Comparison of ENCODE assay signal across 10 cellular contexts in genomic region chr2:172196768-172197322, GRCh38.
DNase-seq lines count a peak whose midpoint lies in the region; ATAC-seq lines count a peak whose summit lies in the region.
"Had no signal": no experiment of that assay in that cellular context is flagged by ENCODE, and none has a peak within 500 bp of the region (broad histone marks: within the 10 kb centered on the region; RNA-seq: fewer than 3 reads in every experiment).

No MANE protein-coding gene starts in this region.

- no peak overlapping the region for H3K27ac Mint-ChIP-seq in activated CD4-positive, alpha-beta T cell treated with anti-CD3 and anti-CD28 coated beads for 36 hours
- no peak overlapping the region for H3K27ac Mint-ChIP-seq in activated CD4-positive, alpha-beta memory T cell treated with anti-CD3 and anti-CD28 coated beads for 36 hours
- no peak overlapping the region for H3K27ac Mint-ChIP-seq in stimulated activated naive CD8-positive, alpha-beta T cell treated with anti-CD3 and anti-CD28 coated beads, Interleukin-15, amount 100 ng/mL, for 72 hours

- DNase-seq in activated CD4-positive, alpha-beta T cell treated with anti-CD3 and anti-CD28 coated beads for 36 hours, result peak; percentile 84
- no peak for DNase-seq in activated CD4-positive, alpha-beta T cell treated with anti-CD3 and anti-CD28 coated beads, Interleukin-2, amount 50 U/mL, for 1 hour
- peak; percentile 78 for DNase-seq in activated CD4-positive, alpha-beta memory T cell treated with anti-CD3 and anti-CD28 coated beads for 36 hours
- DNase-seq in iris pigment epithelial cell (ENCODE audit: low read depth) (peak; percentile 82), NCI-H187 treated with DMSO at 0.1 percent for 48 hours (lab: John Stamatoyannopoulos, UW) (no peak), dermis blood vessel endothelial cell (no peak), NCI-H524 (lab: John Stamatoyannopoulos, UW) (no peak)
- DNase-seq in stimulated activated naive CD8-positive, alpha-beta T cell treated with anti-CD3 and anti-CD28 coated beads, Interleukin-15, amount 100 ng/mL, for 72 hours, result peak; percentile 11 to 63

- POLR2A ChIA-PET in activated CD4-positive, alpha-beta T cell treated with anti-CD3 and anti-CD28 coated beads for 36 hours (lab: Charles Lee), result no interaction called here
- POLR2A ChIA-PET in activated CD4-positive, alpha-beta memory T cell treated with anti-CD3 and anti-CD28 coated beads for 36 hours (lab: Charles Lee), result no interaction called here

- peaks cover 32% of the 10 kb centered on the region for H3K27me3 Mint-ChIP-seq in activated CD4-positive, alpha-beta T cell treated with anti-CD3 and anti-CD28 coated beads for 36 hours
- H3K27me3 Mint-ChIP-seq in activated CD4-positive, alpha-beta memory T cell treated with anti-CD3 and anti-CD28 coated beads for 36 hours, result peaks cover 17% of the 10 kb centered on the region
- H3K27me3 Mint-ChIP-seq in stimulated activated naive CD8-positive, alpha-beta T cell treated with anti-CD3 and anti-CD28 coated beads, Interleukin-15, amount 100 ng/mL, for 72 hours, result peaks cover 10% of the 10 kb centered on the region

- ATAC-seq in activated CD4-positive, alpha-beta T cell treated with anti-CD3 and anti-CD28 coated beads for 36 hours, result peak; percentile 96
- peak; percentile 96 for ATAC-seq in stimulated activated naive CD8-positive, alpha-beta T cell treated with anti-CD3 and anti-CD28 coated beads, Interleukin-15, amount 100 ng/mL, for 72 hours
- ATAC-seq: A549 had no signal

- H3K4me1 Mint-ChIP-seq in activated CD4-positive, alpha-beta T cell treated with anti-CD3 and anti-CD28 coated beads for 36 hours, result peaks cover 13% of the 10 kb centered on the region
- peaks cover 10% of the 10 kb centered on the region for H3K4me1 Mint-ChIP-seq in activated CD4-positive, alpha-beta memory T cell treated with anti-CD3 and anti-CD28 coated beads for 36 hours (ENCODE audit: low read depth)
- peaks cover 11% of the 10 kb centered on the region for H3K4me1 Mint-ChIP-seq in stimulated activated naive CD8-positive, alpha-beta T cell treated with anti-CD3 and anti-CD28 coated beads, Interleukin-15, amount 100 ng/mL, for 72 hours

- intact Hi-C loops in activated CD4-positive, alpha-beta T cell treated with anti-CD3 and anti-CD28 coated beads for 36 hours (cut with DNase I, micrococcal nuclease), result loop anchor here (2.0 to 5.0 kb wide), 2 partner anchors 55 to 266 kb away; no protein-coding TSS in a partner anchor
- intact Hi-C loops in activated CD4-positive, alpha-beta memory T cell treated with anti-CD3 and anti-CD28 coated beads for 36 hours (cut with micrococcal nuclease), result no loop called here

- H3K9me3 Mint-ChIP-seq in activated CD4-positive, alpha-beta T cell treated with anti-CD3 and anti-CD28 coated beads for 36 hours (ENCODE audit: low read depth), result peaks cover 28% of the 10 kb centered on the region
- peaks cover 38% of the 10 kb centered on the region for H3K9me3 Mint-ChIP-seq in activated CD4-positive, alpha-beta memory T cell treated with anti-CD3 and anti-CD28 coated beads for 36 hours
- peaks cover 37 to 49% of the 10 kb centered on the region in 2 donors for H3K9me3 Mint-ChIP-seq in stimulated activated naive CD8-positive, alpha-beta T cell treated with anti-CD3 and anti-CD28 coated beads, Interleukin-15, amount 100 ng/mL, for 72 hours

- CTCF ChIA-PET in activated CD4-positive, alpha-beta T cell treated with anti-CD3 and anti-CD28 coated beads for 36 hours (lab: Charles Lee), result interaction anchor here (1.1 to 2.2 kb wide), 3 partner anchors 23 to 272 kb away, joined by 3 to 6 read pairs (median 5); no protein-coding TSS in a partner anchor
- CTCF ChIA-PET in activated CD4-positive, alpha-beta memory T cell treated with anti-CD3 and anti-CD28 coated beads for 36 hours (lab: Charles Lee), result interaction anchor here (0.9 to 1.8 kb wide), 2 partner anchors 69 to 265 kb away, joined by 3 to 8 read pairs; no protein-coding TSS in a partner anchor

- peaks cover 21% of the 10 kb centered on the region for H3K36me3 Mint-ChIP-seq in activated CD4-positive, alpha-beta T cell treated with anti-CD3 and anti-CD28 coated beads for 36 hours (ENCODE audit: low read depth)
- peaks cover 26% of the 10 kb centered on the region for H3K36me3 Mint-ChIP-seq in activated CD4-positive, alpha-beta memory T cell treated with anti-CD3 and anti-CD28 coated beads for 36 hours

- H3K4me3 Mint-ChIP-seq in activated CD4-positive, alpha-beta T cell treated with anti-CD3 and anti-CD28 coated beads for 36 hours, result no peak overlapping the region
- no peak overlapping the region for H3K4me3 Mint-ChIP-seq in activated CD4-positive, alpha-beta memory T cell treated with anti-CD3 and anti-CD28 coated beads for 36 hours
- H3K4me3 Mint-ChIP-seq in stimulated activated naive CD8-positive, alpha-beta T cell treated with anti-CD3 and anti-CD28 coated beads, Interleukin-15, amount 100 ng/mL, for 72 hours, result no peak overlapping the region
- H3K4me3 Mint-ChIP-seq: central memory CD8-positive, alpha-beta T cell had no signal

Comparison
In these comparisons a context has a peak if more than half of its experiments do, and no peak if none do; other contexts are left out.
1. DNase-seq: peak in activated CD4-positive, alpha-beta T cell treated with anti-CD3 and anti-CD28 coated beads for 36 hours (single experiment), activated CD4-positive, alpha-beta memory T cell treated with anti-CD3 and anti-CD28 coated beads for 36 hours (single experiment), iris pigment epithelial cell (single experiment) and stimulated activated naive CD8-positive, alpha-beta T cell treated with anti-CD3 and anti-CD28 coated beads, Interleukin-15, amount 100 ng/mL, for 72 hours (2 of 2); none in activated CD4-positive, alpha-beta T cell treated with anti-CD3 and anti-CD28 coated beads, Interleukin-2, amount 50 U/mL, for 1 hour (single experiment), NCI-H187 treated with DMSO at 0.1 percent for 48 hours (single experiment), dermis blood vessel endothelial cell (single experiment) and NCI-H524 (0 of 2).